In the genomic region with DNA sequence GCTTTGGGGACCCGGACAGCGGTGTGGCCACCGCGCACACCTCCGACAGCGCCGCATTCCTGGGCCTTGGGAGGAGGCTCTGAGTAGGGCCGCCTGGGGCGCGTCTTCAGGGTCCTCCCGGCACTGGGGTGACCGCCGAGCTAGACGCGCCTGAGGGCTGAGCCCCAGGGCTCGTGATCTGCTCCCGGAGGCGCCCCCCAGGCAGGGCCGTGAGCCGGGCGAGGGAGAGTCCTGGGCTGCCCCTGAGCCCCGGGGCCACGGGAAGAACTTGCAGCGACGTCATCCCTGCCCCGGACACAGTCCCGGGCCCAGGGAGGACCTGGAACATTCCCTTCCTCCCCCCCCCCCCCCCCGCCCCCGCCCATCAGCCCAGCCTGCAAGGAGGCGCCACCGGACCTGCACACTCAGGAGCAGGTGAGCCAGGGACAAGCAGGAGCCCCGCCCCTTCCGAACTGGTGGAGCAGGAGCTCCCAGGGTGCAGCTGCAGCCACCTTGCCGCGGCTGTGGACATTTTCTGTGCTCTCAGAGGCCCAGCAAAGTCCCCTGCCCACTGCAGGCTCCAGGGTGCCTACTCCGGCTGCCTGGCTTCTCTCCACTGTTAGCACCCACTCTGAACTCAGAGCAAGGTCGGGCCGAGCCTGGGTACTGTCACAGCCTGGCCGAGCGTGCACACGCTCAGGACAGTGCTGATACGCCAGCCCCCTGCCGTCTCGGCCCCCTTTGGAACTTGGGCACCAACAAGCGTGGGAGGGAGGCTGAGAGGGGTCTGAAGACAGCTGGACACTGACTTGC, we compare ENCODE assay signal across 1 cellular context.
A peak's percentile ranks its signal among the peaks of the same experiment; 100 is the strongest.
TF ChIP-seq lines count a peak whose summit lies in the region.

No MANE protein-coding gene starts in this region.

TF ChIP-seq in HepG2, 621 proteins besides CTCF, POLR2A, EP300 and RAD21 (continued from another document):
- TF ChIP-seq TFDP1 (CRISPR knock-in tag; IDR thresholded peaks at IDR 0.05; ENCODE audit: borderline replicate concordance), result 0 out of 2 replicates have a peak, but pooled peaks have one; percentile 6
- peak; percentile 57 for TF ChIP-seq SAP130 (CRISPR knock-in tag; IDR thresholded peaks at IDR 0.05; ENCODE audit: low read depth)
- TF ChIP-seq RBM22 (optimal IDR thresholded peaks at IDR 0.05; ENCODE audit: low read length), result peak; percentile 58
